In genomic region chr1:96722161-96722908, GRCh38 we compare ENCODE assay signal across 8 cellular contexts.
A peak's percentile ranks its signal among the peaks of the same experiment; 100 is the strongest.
DNase-seq lines count a peak whose midpoint lies in the region; ATAC-seq and TF ChIP-seq lines count a peak whose summit lies in the region.

No MANE protein-coding gene starts in this region.

- peak; percentile 51 for ATAC-seq in GM21825 (IDR thresholded peaks at IDR 0.05; ENCODE audit: unreplicated experiment)

- no peak for TF ChIP-seq EP300 in Ishikawa (IDR thresholded peaks at IDR 0.05; ENCODE audit: borderline replicate concordance)

- H3K4me3 ChIP-seq in skin epidermis, result peak overlapping the region; percentile 71 to 96 (median 84)

- DNase-seq in NCI-H187 (lab: John Stamatoyannopoulos, UW) (peak; percentile 37 to 79), NCI-H187 treated with DMSO at 0.1 percent for 48 hours (lab: John Stamatoyannopoulos, UW) (no peak), SW480 (ENCODE audit: low spot score) (peak; percentile 36), caudate nucleus (lab: John Stamatoyannopoulos, UW) (peak; percentile 28 to 97 (median 82)), inferior parietal cortex (ENCODE audit: extremely low spot score) (peak; percentile 82)

- H3K27ac ChIP-seq in caudate nucleus (ENCODE audit: low read depth, low read length) (peak overlapping the region; percentile 99), skin epidermis (peak overlapping the region; percentile 82 to 98 (median 92))

- TF ChIP-seq RAD21 in Ishikawa (IDR thresholded peaks at IDR 0.05; ENCODE audit: low read depth), result no peak

TF ChIP-seq in Ishikawa, 13 proteins besides CTCF, POLR2A, EP300 and RAD21:
- no peak for TF ChIP-seq EGR1 (IDR thresholded peaks at IDR 0.05)
- TF ChIP-seq USF1 (IDR thresholded peaks at IDR 0.05), result peak; percentile 46; the same call in 1 of the 2 replicates
